Comparison of ENCODE assay signal across 7 cellular contexts in genomic region chr19:20776083-20777076, GRCh38. TPM values are rescaled to one million over a fixed set of nuclear protein-coding genes. Genes with fewer than 3 reads are reported as not detected.
DNase-seq lines count a peak whose midpoint lies in the region; ATAC-seq, FAIRE-seq and TF ChIP-seq lines count a peak whose summit lies in the region.

Gene ZNF66, plus strand, starts transcription at chr19:20776304. Its CDS starts 144 bp downstream, at chr19:20776448.

- ATAC-seq in GM18505 (IDR thresholded peaks at IDR 0.05; ENCODE audit: unreplicated experiment) = peak; percentile 98
- peak; percentile 92 for ATAC-seq in HG02943 (IDR thresholded peaks at IDR 0.05; ENCODE audit: low read depth, unreplicated experiment)

- DNase-seq in NCI-H2081 (lab: John Stamatoyannopoulos, UW) (peak; percentile 96 to 97), bronchial epithelial cell (ENCODE audit: low read depth) (peak; percentile 92), iPS-NIHi7 (ENCODE audit: extremely low spot score) (peak; percentile 95), smooth muscle cell (lab: John Stamatoyannopoulos, UW; ENCODE audit: unreplicated experiment) (peak; percentile 51)

- WGBS in smooth muscle cell (ENCODE audit: low lambda C conversion rate) = 2% methylated on average over 42 of the region's 42 CpGs

- H3K4me2 ChIP-seq in smooth muscle cell = peak within 1 kb of the TSS; percentile 99

- peak within 1 kb of the TSS; percentile 80 for H3K9ac ChIP-seq in smooth muscle cell (ENCODE audit: low read depth)

- H3K27ac ChIP-seq in VCaP (peak within 1 kb of the TSS; percentile 59), smooth muscle cell (ENCODE audit: low read depth) (peak within 1 kb of the TSS; percentile 44)

- H3K27me3 ChIP-seq in bronchial epithelial cell (ENCODE audit: control insufficient read depth, insufficient read depth, low read length) = no peaks in the 10 kb centered on the region
- H3K27me3 ChIP-seq in smooth muscle cell (ENCODE audit: low read depth) = no peaks in the 10 kb centered on the region

- TF ChIP-seq CTCF in VCaP (conservative IDR thresholded peaks at IDR 0.05) (no peak), bronchial epithelial cell (IDR thresholded peaks at IDR 0.05; ENCODE audit: insufficient read depth, low read length, severe bottlenecking) (no peak), smooth muscle cell (IDR thresholded peaks at IDR 0.05; ENCODE audit: borderline replicate concordance, insufficient read depth, poor library complexity, severe bottlenecking) (no peak)

- peak within 1 kb of the TSS; percentile 94 for H2AFZ ChIP-seq in smooth muscle cell (ENCODE audit: low read depth)

- H3K4me1 ChIP-seq in smooth muscle cell (ENCODE audit: low read depth) = peaks cover 9% of the 10 kb centered on the region

- no peak for FAIRE-seq in bronchial epithelial cell (lab: Jason Lieb, UNC)

- peak; percentile 83 for TF ChIP-seq POLR2A in GM18505 (IDR thresholded peaks at IDR 0.05; ENCODE audit: borderline replicate concordance, extremely low read depth, insufficient read depth, insufficient read length)

- H3K4me3 ChIP-seq in bronchial epithelial cell (ENCODE audit: low read depth, low read length) (peak within 1 kb of the TSS; percentile 79), smooth muscle cell (peak within 1 kb of the TSS; percentile 91)

- no peaks in the 10 kb centered on the region for H3K9me3 ChIP-seq in smooth muscle cell (replicated peaks; ENCODE audit: low read depth)

- H3K36me3 ChIP-seq in bronchial epithelial cell (ENCODE audit: control insufficient read depth, insufficient read depth, low read length) = no peaks in the 10 kb centered on the region
- no peaks in the 10 kb centered on the region for H3K36me3 ChIP-seq in smooth muscle cell (ENCODE audit: low read depth)

- no peaks in the 10 kb centered on the region for H3F3A ChIP-seq in smooth muscle cell (ENCODE audit: low read depth)

- peaks cover 14% of the 10 kb centered on the region for H3K79me2 ChIP-seq in smooth muscle cell (ENCODE audit: low read depth)

- H4K20me1 ChIP-seq in smooth muscle cell (ENCODE audit: low read depth) = no peaks in the 10 kb centered on the region

RNA-seq across cellular contexts. Expression of gene ZNF66, which starts in this region (rescaled TPM):
- total RNA-seq in bronchial epithelial cell (1.6 and 1.8 TPM in 2 replicates), smooth muscle cell (6.2 and 8.4 TPM in 2 replicates)
- 1.6 and 2.6 TPM in 2 replicates for polyA plus RNA-seq in smooth muscle cell

Comparison
In these comparisons a context has a peak if more than half of its experiments do, and no peak if none do; other contexts are left out.
1. Peak in every context shown above with its lines: DNase-seq, ATAC-seq, H3K4me3 ChIP-seq and H3K27ac ChIP-seq.